In the genomic region with DNA sequence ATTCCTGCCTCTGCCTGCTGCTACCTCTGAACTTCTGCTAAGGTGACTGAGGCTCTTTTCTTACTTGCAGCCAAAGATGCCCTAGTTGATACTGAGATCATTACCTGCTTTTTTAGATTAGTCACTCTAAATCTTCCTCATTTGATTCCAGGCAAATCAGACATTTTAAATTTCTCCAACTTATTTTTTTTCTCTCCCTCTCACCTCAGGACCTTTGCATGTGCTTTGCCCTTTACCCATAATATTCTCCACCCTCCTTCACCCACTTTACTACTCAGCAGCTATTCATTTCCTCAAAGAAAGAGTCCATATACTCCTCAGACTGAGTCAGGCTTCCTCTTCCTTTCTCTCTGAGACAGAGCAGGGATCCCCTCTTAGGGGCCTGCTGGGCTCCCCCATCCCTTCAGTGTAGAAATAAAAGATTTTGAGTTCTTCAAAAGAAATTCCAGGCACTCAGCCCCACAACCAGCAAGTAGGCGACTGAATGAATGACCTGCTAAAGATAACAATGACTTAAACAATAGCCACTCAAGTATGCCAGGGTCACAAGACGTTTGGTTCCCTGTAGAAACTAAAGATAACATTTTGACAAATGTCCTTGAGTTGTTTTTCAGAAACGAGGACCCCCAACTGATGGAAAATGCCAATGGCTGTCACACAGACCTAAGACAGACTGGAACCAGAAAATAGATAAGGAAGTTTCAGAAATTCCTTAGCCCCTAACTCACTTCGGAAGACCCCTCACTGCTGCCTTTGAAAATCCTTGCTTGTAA, we compare ENCODE assay signal across 24 cellular contexts.
DNase-seq lines count a peak whose midpoint lies in the region; ATAC-seq and TF ChIP-seq lines count a peak whose summit lies in the region.
"Had no signal": no experiment of that assay in that cellular context is flagged by ENCODE, and none has a peak within 500 bp of the region (broad histone marks: within the 10 kb centered on the region; RNA-seq: fewer than 3 reads in every experiment).

No MANE protein-coding gene starts in this region.

- H3K36me3 ChIP-seq in cardiac muscle cell (no peaks in the 10 kb centered on the region), endodermal cell (ENCODE audit: control insufficient read depth, insufficient read depth, low read length) (no peaks in the 10 kb centered on the region), mesendoderm (ENCODE audit: control insufficient read depth, insufficient read depth, low read length) (no peaks in the 10 kb centered on the region)
- H3K36me3 ChIP-seq: BLaER1 treated with 17β-estradiol and CSF1 and Interleukin-3, amounts not matched to agents 10 nM and 100 nM; SJCRH30 had no signal

- H3K4me1 Mint-ChIP-seq in endodermal cell = peaks cover 44% of the 10 kb centered on the region
- H3K4me1 Mint-ChIP-seq: CD4-positive, alpha-beta memory T cell had no signal

- H3K4me3 Mint-ChIP-seq in endodermal cell = no peak overlapping the region
- H3K4me3 Mint-ChIP-seq: CD4-positive, alpha-beta memory T cell; HFFc6 had no signal

- H3K79me1 ChIP-seq in mesendoderm (ENCODE audit: low read length) = no peaks in the 10 kb centered on the region

- H3K4ac ChIP-seq in mesendoderm (ENCODE audit: low read depth, low read length) = peak overlapping the region; percentile 93

- H3K9me3 ChIP-seq in cardiac muscle cell (ENCODE audit: low read depth) (no peaks in the 10 kb centered on the region), right cardiac atrium (ENCODE audit: control insufficient read depth, low read length) (no peaks in the 10 kb centered on the region), endodermal cell (ENCODE audit: control insufficient read depth, low read length) (peaks cover 10% of the 10 kb centered on the region)
- H3K9me3 ChIP-seq: BLaER1 treated with 17β-estradiol and CSF1 and Interleukin-3, amounts not matched to agents 10 nM and 100 nM; SJCRH30 had no signal

- H3K23ac ChIP-seq in mesendoderm (ENCODE audit: low read length) = no peak overlapping the region

- ATAC-seq in right cardiac atrium = no peak
- ATAC-seq in GM19035 (IDR thresholded peaks at IDR 0.05; ENCODE audit: unreplicated experiment) = no peak
- no peak for ATAC-seq in activated naive CD4-positive, alpha-beta T cell treated with anti-CD3 and anti-CD28 coated beads, Interleukin-2, amount 50 U/mL, for 72 hours

- H3K27me3 ChIP-seq in cardiac muscle cell (no peaks in the 10 kb centered on the region), right cardiac atrium (ENCODE audit: control insufficient read depth, insufficient read depth) (peaks cover 2% of the 10 kb centered on the region), endodermal cell (ENCODE audit: control insufficient read depth, insufficient read depth, low read length, poor library complexity, severe bottlenecking) (no peaks in the 10 kb centered on the region), mesendoderm (ENCODE audit: insufficient read depth, low read length, poor library complexity) (no peaks in the 10 kb centered on the region)
- H3K27me3 ChIP-seq: BLaER1 treated with 17β-estradiol and CSF1 and Interleukin-3, amounts not matched to agents 10 nM and 100 nM; SJCRH30 had no signal

- intact Hi-C loops in right cardiac atrium (cut with DNase I) = no loop called here

- no peaks in the 10 kb centered on the region for H3K4me1 ChIP-seq in cardiac muscle cell (ENCODE audit: low read depth)
- H3K4me1 ChIP-seq in right cardiac atrium (ENCODE audit: control insufficient read depth, insufficient read depth, low read length) = no peaks in the 10 kb centered on the region
- peaks cover 14% of the 10 kb centered on the region for H3K4me1 ChIP-seq in endodermal cell (ENCODE audit: control insufficient read depth, insufficient read depth, low read length)
- H3K4me1 ChIP-seq in mesendoderm (ENCODE audit: control insufficient read depth, low read depth, low read length) = peaks cover 13% of the 10 kb centered on the region
- H3K4me1 ChIP-seq: SJCRH30 had no signal

- H4K8ac ChIP-seq in mesendoderm (ENCODE audit: low read depth, low read length) = no peak overlapping the region

- no peaks in the 10 kb centered on the region for H3K79me2 ChIP-seq in mesendoderm (ENCODE audit: control insufficient read depth, insufficient read depth, low read length)

- H3K18ac ChIP-seq in mesendoderm (ENCODE audit: low read length) = peak overlapping the region; percentile 92

- H2BK15ac ChIP-seq in mesendoderm (replicated peaks; ENCODE audit: low read depth) = no peak overlapping the region

- peaks cover 10% of the 10 kb centered on the region for H3K9me3 Mint-ChIP-seq in endodermal cell
- H3K9me3 Mint-ChIP-seq in activated naive CD4-positive, alpha-beta T cell treated with anti-CD3 and anti-CD28 coated beads, Interleukin-2, amount 50 U/mL, for 72 hours = peaks cover 0 to 4% of the 10 kb centered on the region in 2 donors
- H3K9me3 Mint-ChIP-seq: HFFc6 had no signal

- H4K5ac ChIP-seq in mesendoderm (ENCODE audit: low read length) = no peak overlapping the region

- H3K27ac ChIP-seq in cardiac muscle cell (peak overlapping the region; percentile 42), right cardiac atrium (ENCODE audit: low read length) (no peak overlapping the region), endodermal cell (ENCODE audit: low read depth, low read length) (no peak overlapping the region), mesendoderm (ENCODE audit: low read depth, low read length) (peak overlapping the region; percentile 84)
- H3K27ac ChIP-seq: 22Rv1; BLaER1 treated with 17β-estradiol and CSF1 and Interleukin-3, amounts not matched to agents 10 nM and 100 nM; HL-60; SJCRH30 had no signal

- H3K56ac ChIP-seq in mesendoderm (ENCODE audit: low read length) = peak overlapping the region; percentile 83

- H3K27me3 Mint-ChIP-seq in endodermal cell (ENCODE audit: insufficient read depth) = no peaks in the 10 kb centered on the region

- H3K9ac ChIP-seq in endodermal cell (ENCODE audit: extremely low read depth, low read length, poor library complexity, severe bottlenecking) = peak overlapping the region; percentile 28
- peak overlapping the region; percentile 43 for H3K9ac ChIP-seq in mesendoderm (ENCODE audit: low read length)
- H3K9ac ChIP-seq: BLaER1 treated with 17β-estradiol and CSF1 and Interleukin-3, amounts not matched to agents 10 nM and 100 nM had no signal

- TF ChIP-seq CTCF in cardiac muscle cell (IDR thresholded peaks at IDR 0.05; ENCODE audit: low read depth, low read length) (no peak), endodermal cell (conservative IDR thresholded peaks at IDR 0.05) (no peak)

- H3K4me3 ChIP-seq in cardiac muscle cell = no peak overlapping the region
- no peak overlapping the region for H3K4me3 ChIP-seq in right cardiac atrium (ENCODE audit: low read length)
- H3K4me3 ChIP-seq in endodermal cell (ENCODE audit: low read length) = no peak overlapping the region
- no peak overlapping the region for H3K4me3 ChIP-seq in mesendoderm (ENCODE audit: low read length)
- H3K4me3 ChIP-seq: BLaER1 treated with 17β-estradiol and CSF1 and Interleukin-3, amounts not matched to agents 10 nM and 100 nM; SJCRH30 had no signal

- DNase-seq in cardiac muscle cell (ENCODE audit: low read depth in 1 of 2, low spot score in 1 of 2) = peak in 1 of 2 donors; percentile 31
- DNase-seq in right cardiac atrium = no peak
- peak; percentile 69 for DNase-seq in endodermal cell
- peak; percentile 94 for DNase-seq in mesendoderm
- DNase-seq in hypothalamus (lab: John Stamatoyannopoulos, UW) = no peak
- DNase-seq in activated CD4-positive, alpha-beta T cell treated with anti-CD3 and anti-CD28 coated beads for 1 hour = no peak
- DNase-seq in activated naive CD4-positive, alpha-beta T cell treated with anti-CD3 and anti-CD28 coated beads, Interleukin-2, amount 50 U/mL, for 72 hours (ENCODE audit: low spot score in 2 of 2) = no peak
- DNase-seq: ACHN; CD4-positive, alpha-beta memory T cell; DMS153; GOT3; HFFc6; Kasumi-1; NCI-H1417; NCI-H1694 treated with DMSO at 0.1 percent for 48 hours; NCI-H2081 treated with DMSO at 0.1 percent for 48 hours; NCI-H2171 treated with DMSO at 0.1 percent for 48 hours; NCI-H446; NCI-H526; SJCRH30 had no signal

- 30% methylated on average over 4 of the region's 4 CpGs for WGBS in right cardiac atrium
- WGBS in endodermal cell (ENCODE audit: insufficient coverage in 1 of 2, insufficient read length in 1 of 2), 2 experiments = 18 to 20% methylated on average over 3 to 4 of the region's 4 CpGs
- no CpG with 5 or more reads among the region's 4 CpGs for WGBS in mesendoderm (ENCODE audit: extremely low coverage, insufficient coverage, low lambda C conversion rate)

- peak overlapping the region; percentile 78 for H2BK120ac ChIP-seq in mesendoderm (ENCODE audit: low read depth, low read length)

- no peak overlapping the region for H2AK5ac ChIP-seq in mesendoderm (ENCODE audit: low read length)

- peak overlapping the region; percentile 78 for H3K27ac Mint-ChIP-seq in endodermal cell
- H3K27ac Mint-ChIP-seq in activated naive CD4-positive, alpha-beta T cell treated with anti-CD3 and anti-CD28 coated beads, Interleukin-2, amount 50 U/mL, for 72 hours = no peak overlapping the region
- H3K27ac Mint-ChIP-seq: CD4-positive, alpha-beta memory T cell; HFFc6 had no signal

- H3K4me2 ChIP-seq in mesendoderm (ENCODE audit: low read length) = no peak overlapping the region
- H3K4me2 ChIP-seq: BLaER1 treated with 17β-estradiol and CSF1 and Interleukin-3, amounts not matched to agents 10 nM and 100 nM had no signal

- no peaks in the 10 kb centered on the region for H3K36me3 Mint-ChIP-seq in endodermal cell (ENCODE audit: low read depth)
- no peaks in the 10 kb centered on the region for H3K36me3 Mint-ChIP-seq in activated naive CD4-positive, alpha-beta T cell treated with anti-CD3 and anti-CD28 coated beads, Interleukin-2, amount 50 U/mL, for 72 hours
- H3K36me3 Mint-ChIP-seq: CD4-positive, alpha-beta memory T cell had no signal

- H2BK5ac ChIP-seq in mesendoderm (ENCODE audit: low read length) = peak overlapping the region; percentile 97

Comparison
In these comparisons a context has a peak if more than half of its experiments do, and no peak if none do; other contexts are left out.
1. H3K27ac ChIP-seq: peak in cardiac muscle cell (single experiment) and mesendoderm (single experiment); none in right cardiac atrium (single experiment) and endodermal cell (single experiment).
2. DNase-seq: peak in endodermal cell (single experiment) and mesendoderm (single experiment); none in right cardiac atrium (0 of 3), hypothalamus (0 of 51), activated CD4-positive, alpha-beta T cell treated with anti-CD3 and anti-CD28 coated beads for 1 hour (single experiment) and activated naive CD4-positive, alpha-beta T cell treated with anti-CD3 and anti-CD28 coated beads, Interleukin-2, amount 50 U/mL, for 72 hours (0 of 2).